Comparison of ENCODE assay signal across 17 cellular contexts in the genomic region with DNA sequence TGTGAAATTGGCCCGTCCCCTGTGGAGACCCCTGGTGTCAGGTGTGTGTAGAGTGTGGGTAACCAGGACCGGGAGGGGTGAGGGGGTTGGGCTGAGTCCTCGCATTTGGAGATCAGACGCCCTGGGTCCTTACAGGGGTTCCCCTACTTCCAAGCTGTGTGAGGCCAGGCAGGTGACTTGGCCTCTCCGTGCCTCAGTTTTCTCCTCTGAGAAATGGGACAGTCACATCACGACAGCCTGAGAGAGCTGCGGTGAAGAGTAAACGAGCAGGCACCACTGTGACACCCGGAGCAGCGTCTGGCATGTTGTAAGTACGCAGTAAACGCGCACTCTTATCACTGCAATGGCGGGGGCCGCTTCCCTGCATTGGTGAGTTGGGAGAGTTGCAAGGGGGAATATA.
DNase-seq lines count a peak whose midpoint lies in the region; ATAC-seq, FAIRE-seq and TF ChIP-seq lines count a peak whose summit lies in the region.
"Had no signal": no experiment of that assay in that cellular context is flagged by ENCODE, and none has a peak within 500 bp of the region (broad histone marks: within the 10 kb centered on the region; RNA-seq: fewer than 3 reads in every experiment).

No MANE protein-coding gene starts in this region.

- no peaks in the 10 kb centered on the region for H3K9me3 ChIP-seq in BLaER1 treated with 17β-estradiol and CSF1 and Interleukin-3, amounts not matched to agents 10 nM and 100 nM (replicated peaks in 1 of 11)
- H3K9me3 ChIP-seq in K562 (replicated peaks; ENCODE audit: control insufficient read depth, insufficient read depth, low read depth, low read length) (no peaks in the 10 kb centered on the region), neural progenitor cell (ENCODE audit: low read depth) (no peaks in the 10 kb centered on the region)
- H3K9me3 ChIP-seq: BE2C, Caco-2 had no signal

- no peak overlapping the region for H2AFZ ChIP-seq in K562 (ENCODE audit: low read depth, low read length)
- H2AFZ ChIP-seq in neural progenitor cell (replicated peaks) = no peak overlapping the region

- no peaks in the 10 kb centered on the region for H3F3A ChIP-seq in neural progenitor cell (ENCODE audit: low read depth)

- CTCF ChIA-PET in K562 (lab: Yijun Ruan, JAX; ENCODE audit: low intra/inter-chr PET ratio) = interaction anchor here (0.6 kb wide), 1 partner anchor 84 kb away, joined by 3 read pairs; no protein-coding TSS in a partner anchor

- 0 out of 6 replicates have a peak, but pooled peaks of 1 of the 3 experiments have one; percentile 2 for TF ChIP-seq CTCF in K562 (IDR thresholded peaks at IDR 0.05 in 2 of 3, conservative IDR thresholded peaks at IDR 0.05 in 1 of 3; ENCODE audit: insufficient read depth in 2 of 3, low read depth in 1 of 3, low read length in 3 of 3)
- TF ChIP-seq CTCF in neural progenitor cell (IDR thresholded peaks at IDR 0.05) = no peak

- peak overlapping the region in 2 of 11 experiments; percentile 78 to 80; a peak in 1 of 22 replicates for H3K27ac ChIP-seq in BLaER1 treated with 17β-estradiol and CSF1 and Interleukin-3, amounts not matched to agents 10 nM and 100 nM
- no peak overlapping the region for H3K27ac ChIP-seq in K562 (ENCODE audit: extremely low read depth, low read depth, low read length)
- no peak overlapping the region for H3K27ac ChIP-seq in neural progenitor cell
- H3K27ac ChIP-seq: HL-60 had no signal

- H3K4me3 Mint-ChIP-seq in neural progenitor cell = peak overlapping the region; percentile 13
- H3K4me3 Mint-ChIP-seq in T-helper 2 cell treated with Interferon-gamma antibody and Interleukin-4, amounts not matched to agents 5 μg/mL and 100 μg/mL, for 36 hours = no peak overlapping the region
- H3K4me3 Mint-ChIP-seq: CD8-positive, alpha-beta memory T cell had no signal

- no peak for TF ChIP-seq RAD21 in K562 (CRISPR knock-in tag; conservative IDR thresholded peaks at IDR 0.05 in 1 of 2, IDR thresholded peaks at IDR 0.05 in 1 of 2)

- in situ Hi-C loops in K562 (cut with MboI) = no loop called here

- H3K27ac Mint-ChIP-seq in neural progenitor cell = no peak overlapping the region
- H3K27ac Mint-ChIP-seq in T-helper 2 cell treated with Interferon-gamma antibody and Interleukin-4, amounts not matched to agents 5 μg/mL and 100 μg/mL, for 36 hours = no peak overlapping the region

- H3K4me1 ChIP-seq in BLaER1 treated with 17β-estradiol and CSF1 and Interleukin-3, amounts not matched to agents 10 nM and 100 nM = peaks cover 47 to 97% (median 77%) of the 10 kb centered on the region in 10 experiments
- H3K4me1 ChIP-seq in K562 (replicated peaks in 1 of 2; ENCODE audit: control insufficient read depth in 2 of 2, insufficient read depth in 2 of 2, low read length in 2 of 2) (peaks cover 17 to 60% of the 10 kb centered on the region in 2 experiments; a peak in 4 of 5 replicates), neural progenitor cell (peaks cover 10% of the 10 kb centered on the region)
- H3K4me1 ChIP-seq: Caco-2 had no signal

- H3K27me3 Mint-ChIP-seq in neural progenitor cell (ENCODE audit: insufficient read depth, low read depth) = peaks cover 17% of the 10 kb centered on the region
- H3K27me3 Mint-ChIP-seq in T-helper 2 cell treated with Interferon-gamma antibody and Interleukin-4, amounts not matched to agents 5 μg/mL and 100 μg/mL, for 36 hours (ENCODE audit: low read depth) = peaks cover 9% of the 10 kb centered on the region

- intact Hi-C loops in K562 (cut with micrococcal nuclease) = loop anchor here (5.0 kb wide), 1 partner anchor 147 kb away; no protein-coding TSS in a partner anchor

- no peak for FAIRE-seq in K562 (lab: Jason Lieb, UNC)
- FAIRE-seq: A204.1, GM19239, H54 had no signal

- no peak overlapping the region for H3K4me3 ChIP-seq in BLaER1 treated with 17β-estradiol and CSF1 and Interleukin-3, amounts not matched to agents 10 nM and 100 nM
- H3K4me3 ChIP-seq in K562 (no peak overlapping the region), neural progenitor cell (no peak overlapping the region)

- TF ChIP-seq EP300 in K562 (IDR thresholded peaks at IDR 0.05; ENCODE audit: low read length) = no peak

- H3K4me1 Mint-ChIP-seq in neural progenitor cell = peaks cover 48% of the 10 kb centered on the region
- no peaks in the 10 kb centered on the region for H3K4me1 Mint-ChIP-seq in T-helper 2 cell treated with Interferon-gamma antibody and Interleukin-4, amounts not matched to agents 5 μg/mL and 100 μg/mL, for 36 hours (ENCODE audit: low read depth)
- H3K4me1 Mint-ChIP-seq: CD8-positive, alpha-beta memory T cell had no signal

- TF ChIP-seq POLR2A in K562 (conservative IDR thresholded peaks at IDR 0.05) = no peak

- H4K20me1 ChIP-seq in BLaER1 treated with 17β-estradiol and CSF1 and Interleukin-3, amounts not matched to agents 10 nM and 100 nM = peaks cover 0 to 44% (median 0%) of the 10 kb centered on the region in 11 experiments; a peak in 4 of 22 replicates
- H4K20me1 ChIP-seq in K562 (replicated peaks; ENCODE audit: control insufficient read depth, insufficient read depth, low read length) (peaks cover 75% of the 10 kb centered on the region), neural progenitor cell (ENCODE audit: low read depth) (no peaks in the 10 kb centered on the region)

- peaks cover 0 to 50% (median 0%) of the 10 kb centered on the region in 11 experiments; a peak in 7 of 22 replicates for H3K27me3 ChIP-seq in BLaER1 treated with 17β-estradiol and CSF1 and Interleukin-3, amounts not matched to agents 10 nM and 100 nM
- H3K27me3 ChIP-seq in K562 (ENCODE audit: control insufficient read depth in 2 of 2, insufficient read depth in 2 of 2, low read length in 2 of 2) (no peaks in the 10 kb centered on the region), neural progenitor cell (no peaks in the 10 kb centered on the region)
- H3K27me3 ChIP-seq: BE2C had no signal

- BruUV-seq in K562 (replicated peaks; lab: Mats Ljungman, UMichigan) = no TSS peak

- H3K9me3 Mint-ChIP-seq in neural progenitor cell = no peaks in the 10 kb centered on the region
- no peaks in the 10 kb centered on the region for H3K9me3 Mint-ChIP-seq in T-helper 2 cell treated with Interferon-gamma antibody and Interleukin-4, amounts not matched to agents 5 μg/mL and 100 μg/mL, for 36 hours
- H3K9me3 Mint-ChIP-seq: CD8-positive, alpha-beta memory T cell had no signal

- H3K79me2 ChIP-seq in K562 (ENCODE audit: control insufficient read depth, insufficient read depth, low read length) (no peaks in the 10 kb centered on the region), neural progenitor cell (ENCODE audit: low read depth) (no peaks in the 10 kb centered on the region)

- ATAC-seq in K562 = no peak

- DNase-seq in K562 (ENCODE audit: extremely low read depth in 1 of 4, low spot score in 3 of 4) (no peak), neural progenitor cell (ENCODE audit: low spot score) (no peak), nucleus accumbens (lab: John Stamatoyannopoulos, UW) (no peak), NCI-H1092 (lab: John Stamatoyannopoulos, UW) (no peak)
- DNase-seq in stimulated activated CD4-positive, alpha-beta T cell treated with anti-CD3 and anti-CD28 coated beads, Interleukin-15, amount 100 ng/mL, for 24 hours = no peak
- DNase-seq in T-helper 2 cell treated with Interferon-gamma antibody and Interleukin-4, amounts not matched to agents 5 μg/mL and 100 μg/mL, for 36 hours (ENCODE audit: low spot score) = no peak
- DNase-seq: BE2C; Caco-2; CD8-positive, alpha-beta memory T cell; DMS53; GF-D8; IMR-90 had no signal

- no peaks in the 10 kb centered on the region for H3K9me1 ChIP-seq in K562 (ENCODE audit: control insufficient read depth, insufficient read depth, low read length)

- WGBS in K562 (ENCODE audit: insufficient coverage, low coverage, missing lambda C conversion rate) = 63% methylated on average over 15 of the region's 15 CpGs

- no peaks in the 10 kb centered on the region for H3K36me3 ChIP-seq in BLaER1 treated with 17β-estradiol and CSF1 and Interleukin-3, amounts not matched to agents 10 nM and 100 nM
- H3K36me3 ChIP-seq in K562 (ENCODE audit: control insufficient read depth, insufficient read depth, low read length) = no peaks in the 10 kb centered on the region
- H3K36me3 ChIP-seq in neural progenitor cell = no peaks in the 10 kb centered on the region
- H3K36me3 ChIP-seq: BE2C had no signal

- H3K9ac ChIP-seq in BLaER1 treated with 17β-estradiol and CSF1 and Interleukin-3, amounts not matched to agents 10 nM and 100 nM = peak overlapping the region in 1 of 11 experiments; percentile 14; a peak in 1 of 22 replicates
- H3K9ac ChIP-seq in K562 (ENCODE audit: insufficient read depth in 1 of 2, low read depth in 2 of 2, low read length in 2 of 2) (0 out of 4 replicates have a peak overlapping the region, but pooled peaks of 1 of the 2 experiments have one; percentile 23), neural progenitor cell (no peak overlapping the region)

- POLR2A ChIA-PET in K562 (lab: Yijun Ruan, JAX) = interaction anchor here (0.6 to 1.7 kb wide), 4 partner anchors 10 to 471 kb away, joined by 3 to 11 read pairs (median 4); no protein-coding TSS in a partner anchor

- H3K36me3 Mint-ChIP-seq in neural progenitor cell = peaks cover 4% of the 10 kb centered on the region
- no peaks in the 10 kb centered on the region for H3K36me3 Mint-ChIP-seq in T-helper 2 cell treated with Interferon-gamma antibody and Interleukin-4, amounts not matched to agents 5 μg/mL and 100 μg/mL, for 36 hours (ENCODE audit: low read depth)
- H3K36me3 Mint-ChIP-seq: CD8-positive, alpha-beta memory T cell had no signal

- H3K4me2 ChIP-seq in BLaER1 treated with 17β-estradiol and CSF1 and Interleukin-3, amounts not matched to agents 10 nM and 100 nM = peak overlapping the region in 8 of 11 experiments; percentile 5 to 99 (median 92); a peak in 13 of 22 replicates
- no peak overlapping the region for H3K4me2 ChIP-seq in K562 (ENCODE audit: insufficient read depth, low read length)
- H3K4me2 ChIP-seq in neural progenitor cell = no peak overlapping the region

TF ChIP-seq in K562, 482 proteins besides CTCF, POLR2A, EP300 and RAD21:
- peak; percentile 71 for TF ChIP-seq BCOR (IDR thresholded peaks at IDR 0.05)
- TF ChIP-seq RBM25 (IDR thresholded peaks at IDR 0.05; ENCODE audit: low read depth, low read length, severe bottlenecking) = peak; percentile 57
- TF ChIP-seq, protein P1, sequence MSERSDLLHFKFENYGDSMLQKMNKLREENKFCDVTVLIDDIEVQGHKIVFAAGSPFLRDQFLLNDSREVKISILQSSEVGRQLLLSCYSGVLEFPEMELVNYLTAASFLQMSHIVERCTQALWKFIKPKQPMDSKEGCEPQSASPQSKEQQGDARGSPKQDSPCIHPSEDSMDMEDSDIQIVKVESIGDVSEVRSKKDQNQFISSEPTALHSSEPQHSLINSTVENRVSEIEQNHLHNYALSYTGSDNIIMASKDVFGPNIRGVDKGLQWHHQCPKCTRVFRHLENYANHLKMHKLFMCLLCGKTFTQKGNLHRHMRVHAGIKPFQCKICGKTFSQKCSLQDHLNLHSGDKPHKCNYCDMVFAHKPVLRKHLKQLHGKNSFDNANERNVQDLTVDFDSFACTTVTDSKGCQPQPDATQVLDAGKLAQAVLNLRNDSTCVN (CRISPR knock-in tag; IDR thresholded peaks at IDR 0.05) = no peak
- peak; percentile 21 to 61; a peak in 3 of 4 replicates for TF ChIP-seq KDM1A (IDR thresholded peaks at IDR 0.05)
- no peak for TF ChIP-seq ZFX (CRISPR knock-in tag; IDR thresholded peaks at IDR 0.05)
- TF ChIP-seq PHF21A (IDR thresholded peaks at IDR 0.05; ENCODE audit: borderline replicate concordance, low read depth) = no peak

Comparison
In these comparisons a context has a peak if more than half of its experiments do, and no peak if none do; other contexts are left out.
1. H3K4me2 ChIP-seq: peak in BLaER1 treated with 17β-estradiol and CSF1 and Interleukin-3, amounts not matched to agents 10 nM and 100 nM (8 of 11); none in K562 (single experiment) and neural progenitor cell (single experiment).